Comparison of ENCODE assay signal across 13 cellular contexts in genomic region chr2:28639836-28640235, GRCh38.
DNase-seq lines count a peak whose midpoint lies in the region; ATAC-seq and TF ChIP-seq lines count a peak whose summit lies in the region.
"Had no signal": no experiment of that assay in that cellular context is flagged by ENCODE, and none has a peak within 500 bp of the region (broad histone marks: within the 10 kb centered on the region; RNA-seq: fewer than 3 reads in every experiment).

No MANE protein-coding gene starts in this region.

- POLR2A ChIA-PET in PC-9 (lab: Charles Lee; ENCODE audit: unreplicated experiment) = interaction anchor here (0.5 to 1.0 kb wide), 4 partner anchors 8 to 76 kb away, joined by 3 to 10 read pairs (median 4); no protein-coding TSS in a partner anchor

- H3K27me3 ChIP-seq in PC-9 (ENCODE audit: insufficient read depth, low read depth) = no peaks in the 10 kb centered on the region
- H3K27me3 ChIP-seq in foreskin keratinocyte = no peaks in the 10 kb centered on the region
- no peaks in the 10 kb centered on the region for H3K27me3 ChIP-seq in stomach
- H3K27me3 ChIP-seq: heart right ventricle had no signal

- WGBS in stomach, 5 donors = 23 to 43% (median 27%) methylated on average over 4 of the region's 4 CpGs

- peaks cover 41% of the 10 kb centered on the region for H3F3A ChIP-seq in PC-9 (ENCODE audit: insufficient read depth, low read depth)

- CTCF ChIA-PET in PC-9 (lab: Charles Lee) = interaction anchor here (1.0 kb wide), 1 partner anchor 15 kb away, joined by 3 read pairs; no protein-coding TSS in a partner anchor

- intact Hi-C loops in PC-9 (cut with micrococcal nuclease; ENCODE audit: unreplicated experiment) = no loop called here
- intact Hi-C loops in stomach (cut with DNase I; ENCODE audit: low total_unique reads) = no loop called here

- H3K79me2 ChIP-seq in PC-9 (ENCODE audit: low read depth) = no peaks in the 10 kb centered on the region

- peaks cover 15% of the 10 kb centered on the region for H3K4me1 Mint-ChIP-seq in T-helper 1 cell treated with Interleukin-12 subunit alpha and Interleukin-12 subunit beta and Interleukin-4 antibody, amounts not matched to agents 30 μg/mL and 1 μg/mL, for 36 hours (ENCODE audit: low read depth)

- ATAC-seq in foreskin keratinocyte = no peak
- ATAC-seq: heart right ventricle had no signal

- DNase-seq in T-helper 1 cell (no peak), PC-9 (peak; percentile 72 to 99), foreskin keratinocyte (peak; percentile 67 to 77), stomach (peak; percentile 53), NCI-H526 treated with DMSO at 0.1 percent for 48 hours (lab: John Stamatoyannopoulos, UW) (no peak)
- DNase-seq in activated CD4-positive, alpha-beta T cell treated with anti-CD3 and anti-CD28 coated beads for 1 hour = no peak
- DNase-seq in activated CD4-positive, CD25-positive, alpha-beta regulatory T cell (lab: John Stamatoyannopoulos, UW) = no peak
- DNase-seq: heart right ventricle; NCI-H1930; stimulated activated CD4-positive, alpha-beta T cell treated with anti-CD3 and anti-CD28 coated beads, Interleukin-4, amount 100 ng/mL, for 24 hours had no signal

- no peaks in the 10 kb centered on the region for H3K9me3 ChIP-seq in PC-9 (ENCODE audit: insufficient read depth, low read depth)
- no peaks in the 10 kb centered on the region for H3K9me3 ChIP-seq in stomach
- H3K9me3 ChIP-seq: heart right ventricle had no signal

- H3K36me3 Mint-ChIP-seq in T-helper 1 cell treated with Interleukin-12 subunit alpha and Interleukin-12 subunit beta and Interleukin-4 antibody, amounts not matched to agents 30 μg/mL and 1 μg/mL, for 36 hours (ENCODE audit: low read depth) = peaks cover 4% of the 10 kb centered on the region

- H4K20me1 ChIP-seq in PC-9 (ENCODE audit: insufficient read depth) = no peaks in the 10 kb centered on the region

- H3K36me3 ChIP-seq in PC-9 (ENCODE audit: low read depth) = no peaks in the 10 kb centered on the region
- no peaks in the 10 kb centered on the region for H3K36me3 ChIP-seq in stomach
- H3K36me3 ChIP-seq: heart right ventricle had no signal

- no peaks in the 10 kb centered on the region for H3K9me3 Mint-ChIP-seq in T-helper 1 cell treated with Interleukin-12 subunit alpha and Interleukin-12 subunit beta and Interleukin-4 antibody, amounts not matched to agents 30 μg/mL and 1 μg/mL, for 36 hours
- H3K9me3 Mint-ChIP-seq: neural crest cell had no signal

- H3K27ac Mint-ChIP-seq in T-helper 1 cell treated with Interleukin-12 subunit alpha and Interleukin-12 subunit beta and Interleukin-4 antibody, amounts not matched to agents 30 μg/mL and 1 μg/mL, for 36 hours = peak overlapping the region; percentile 37

- H3K4me3 Mint-ChIP-seq in T-helper 1 cell treated with Interleukin-12 subunit alpha and Interleukin-12 subunit beta and Interleukin-4 antibody, amounts not matched to agents 30 μg/mL and 1 μg/mL, for 36 hours = no peak overlapping the region
- H3K4me3 Mint-ChIP-seq: neural crest cell had no signal

- no peak overlapping the region for H2AFZ ChIP-seq in PC-9

- TF ChIP-seq EP300 in stomach (IDR thresholded peaks at IDR 0.05) = no peak

- BruUV-seq in PC-9 (replicated peaks; lab: Mats Ljungman, UMichigan) = no TSS peak

- peak overlapping the region; percentile 65 for H3K4me2 ChIP-seq in PC-9

- H3K9me2 ChIP-seq in PC-9 (ENCODE audit: insufficient read depth) = no peaks in the 10 kb centered on the region

- H3K4me3 ChIP-seq in PC-9 (no peak overlapping the region), stomach (no peak overlapping the region)
- H3K4me3 ChIP-seq: heart right ventricle had no signal

- no peak for TF ChIP-seq POLR2A in stomach (IDR thresholded peaks at IDR 0.05)

- no peaks in the 10 kb centered on the region for H3K27me3 Mint-ChIP-seq in T-helper 1 cell treated with Interleukin-12 subunit alpha and Interleukin-12 subunit beta and Interleukin-4 antibody, amounts not matched to agents 30 μg/mL and 1 μg/mL, for 36 hours (ENCODE audit: low read depth)

- H3K4me1 ChIP-seq in PC-9 (replicated peaks; ENCODE audit: insufficient read depth) (peaks cover 57% of the 10 kb centered on the region), foreskin keratinocyte (peaks cover 15% of the 10 kb centered on the region), stomach (peaks cover 42 to 73% (median 46%) of the 10 kb centered on the region in 4 donors)

- H3K27ac ChIP-seq in PC-9 (peak overlapping the region; percentile 72), foreskin keratinocyte (no peak overlapping the region), stomach (peak overlapping the region in 4 of 5 donors; percentile 9 to 58 (median 28))
- H3K27ac ChIP-seq: heart right ventricle, HL-60 had no signal

- TF ChIP-seq CTCF in PC-9 (conservative IDR thresholded peaks at IDR 0.05) (no peak), foreskin keratinocyte (conservative IDR thresholded peaks at IDR 0.05) (no peak), stomach (IDR thresholded peaks at IDR 0.05) (no peak)

Comparison
In these comparisons a context has a peak if more than half of its experiments do, and no peak if none do; other contexts are left out.
1. DNase-seq: peak in PC-9 (2 of 2), foreskin keratinocyte (2 of 2) and stomach (single experiment); none in T-helper 1 cell (0 of 5), NCI-H526 treated with DMSO at 0.1 percent for 48 hours (single experiment), activated CD4-positive, alpha-beta T cell treated with anti-CD3 and anti-CD28 coated beads for 1 hour (single experiment) and activated CD4-positive, CD25-positive, alpha-beta regulatory T cell (0 of 4).